In genomic region chr21:36186506-36187399, GRCh38 we compare ENCODE assay signal across 17 cellular contexts. TPM values are rescaled to one million over a fixed set of nuclear protein-coding genes. Genes with fewer than 3 reads are reported as not detected.
A peak's percentile ranks its signal among the peaks of the same experiment; 100 is the strongest.
DNase-seq lines count a peak whose midpoint lies in the region; ATAC-seq and TF ChIP-seq lines count a peak whose summit lies in the region.
"Had no signal": no experiment of that assay in that cellular context is flagged by ENCODE, and none has a peak within 500 bp of the region (broad histone marks: within the 10 kb centered on the region; RNA-seq: fewer than 3 reads in every experiment).

No MANE protein-coding gene starts in this region.

- no peak for TF ChIP-seq EP300 in stomach (IDR thresholded peaks at IDR 0.05)

- H3K27me3 ChIP-seq in HL-60 (ENCODE audit: insufficient read depth, poor library complexity, severe bottlenecking) (no peaks in the 10 kb centered on the region), stomach (no peaks in the 10 kb centered on the region)

- no peaks in the 10 kb centered on the region for H3K9me3 Mint-ChIP-seq in activated CD8-positive, alpha-beta T cell treated with anti-CD3 and anti-CD28 coated beads for 36 hours
- H3K9me3 Mint-ChIP-seq in T-helper 2 cell treated with Interferon-gamma antibody and Interleukin-4, amounts not matched to agents 5 μg/mL and 100 μg/mL, for 36 hours = no peaks in the 10 kb centered on the region
- H3K9me3 Mint-ChIP-seq: HFFc6; memory B cell; nephron; stimulated activated memory B cell treated with anti-CD40 and anti-IgM and Interleukin-4, amounts not matched to agents 10 μg/mL and 1 μg/mL and 100 μg/mL, for 72 hours had no signal

- DNase-seq in HL-60 (ENCODE audit: low read depth in 1 of 2, low spot score in 1 of 2) = peak in 1 of 2 experiments; percentile 23
- no peak for DNase-seq in activated CD8-positive, alpha-beta T cell treated with anti-CD3 and anti-CD28 coated beads for 36 hours
- no peak for DNase-seq in left colon
- DNase-seq in stomach = no peak
- no peak for DNase-seq in epidermal melanocyte (ENCODE audit: insufficient read length, low spot score)
- DNase-seq in T-helper 2 cell treated with Interferon-gamma antibody and Interleukin-4, amounts not matched to agents 5 μg/mL and 100 μg/mL, for 36 hours (ENCODE audit: low spot score) = no peak
- DNase-seq in HuH-7.5 (ENCODE audit: low spot score) = no peak
- DNase-seq: activated CD8-positive, alpha-beta memory T cell treated with anti-CD3 and anti-CD28 coated beads, Interleukin-2, amount 10 ng/mL, durations not matched to agents 7 days and 5 days; activated effector memory CD4-positive, alpha-beta T cell treated with anti-CD3 and anti-CD28 coated beads, Interleukin-2, amount 50 U/mL, for 16 hours; glutamatergic neuron; HFFc6; NCI-H1048 had no signal

- H3K36me3 ChIP-seq in stomach = peaks cover 6 to 17% (median 12%) of the 10 kb centered on the region in 4 donors
- H3K36me3 ChIP-seq: cardiac muscle cell had no signal

- 40 to 57% (median 51%) methylated on average over 11 to 18 of the region's 18 CpGs for WGBS in stomach, 5 donors

- H3K4me3 ChIP-seq in HL-60 (replicated peaks; ENCODE audit: insufficient read depth, low read length) (no peak overlapping the region), stomach (no peak overlapping the region)
- H3K4me3 ChIP-seq: cardiac muscle cell, SK-N-MC had no signal

- H3K4me3 Mint-ChIP-seq in activated CD8-positive, alpha-beta T cell treated with anti-CD3 and anti-CD28 coated beads for 36 hours = no peak overlapping the region
- no peak overlapping the region for H3K4me3 Mint-ChIP-seq in T-helper 2 cell treated with Interferon-gamma antibody and Interleukin-4, amounts not matched to agents 5 μg/mL and 100 μg/mL, for 36 hours
- H3K4me3 Mint-ChIP-seq: activated CD8-positive, alpha-beta memory T cell treated with anti-CD3 and anti-CD28 coated beads, Interleukin-2, amount 10 ng/mL, durations not matched to agents 7 days and 5 days; HFFc6; memory B cell; nephron; stimulated activated memory B cell treated with anti-CD40 and anti-IgM and Interleukin-4, amounts not matched to agents 10 μg/mL and 1 μg/mL and 100 μg/mL, for 72 hours had no signal

- TF ChIP-seq CTCF in HL-60 (IDR thresholded peaks at IDR 0.05; ENCODE audit: insufficient read depth, low read length) (no peak), stomach (IDR thresholded peaks at IDR 0.05) (no peak)
- no peak for TF ChIP-seq CTCF in activated CD8-positive, alpha-beta T cell treated with anti-CD3 and anti-CD28 coated beads for 36 hours (IDR thresholded peaks at IDR 0.05)

- H3K4me1 Mint-ChIP-seq in activated CD8-positive, alpha-beta T cell treated with anti-CD3 and anti-CD28 coated beads for 36 hours (ENCODE audit: low read depth) = peaks cover 10% of the 10 kb centered on the region
- H3K4me1 Mint-ChIP-seq in T-helper 2 cell treated with Interferon-gamma antibody and Interleukin-4, amounts not matched to agents 5 μg/mL and 100 μg/mL, for 36 hours (ENCODE audit: low read depth) = peaks cover 8% of the 10 kb centered on the region
- H3K4me1 Mint-ChIP-seq: nephron had no signal

- H3K27me3 Mint-ChIP-seq in activated CD8-positive, alpha-beta T cell treated with anti-CD3 and anti-CD28 coated beads for 36 hours = no peaks in the 10 kb centered on the region
- H3K27me3 Mint-ChIP-seq in T-helper 2 cell treated with Interferon-gamma antibody and Interleukin-4, amounts not matched to agents 5 μg/mL and 100 μg/mL, for 36 hours (ENCODE audit: low read depth) = no peaks in the 10 kb centered on the region
- H3K27me3 Mint-ChIP-seq: activated CD8-positive, alpha-beta memory T cell treated with anti-CD3 and anti-CD28 coated beads, Interleukin-2, amount 10 ng/mL, durations not matched to agents 7 days and 5 days; memory B cell; stimulated activated memory B cell treated with anti-CD40 and anti-IgM and Interleukin-4, amounts not matched to agents 10 μg/mL and 1 μg/mL and 100 μg/mL, for 72 hours had no signal

- H3K9me3 ChIP-seq in stomach = no peaks in the 10 kb centered on the region

- CTCF ChIA-PET in activated CD8-positive, alpha-beta T cell treated with anti-CD3 and anti-CD28 coated beads for 36 hours (lab: Charles Lee) = interaction anchor here (1.1 to 1.6 kb wide), 3 partner anchors 28 to 45 kb away, joined by 3 to 4 read pairs (median 4); no protein-coding TSS in a partner anchor

- no peak for TF ChIP-seq POLR2A in stomach (IDR thresholded peaks at IDR 0.05)

- intact Hi-C loops in activated CD8-positive, alpha-beta T cell treated with anti-CD3 and anti-CD28 coated beads for 36 hours (cut with micrococcal nuclease) = no loop called here
- intact Hi-C loops in left colon (cut with DNase I, micrococcal nuclease) = no loop called here
- intact Hi-C loops in stomach (cut with DNase I; ENCODE audit: low total_unique reads) = no loop called here

- H3K27ac ChIP-seq in HL-60 (replicated peaks) = peak overlapping the region; percentile 54
- H3K27ac ChIP-seq in stomach = peak overlapping the region; percentile 48 to 77 (median 65)
- H3K27ac ChIP-seq: cardiac muscle cell, SK-N-MC had no signal

- ATAC-seq in activated CD8-positive, alpha-beta T cell treated with anti-CD3 and anti-CD28 coated beads for 36 hours = no peak
- peak; percentile 37 for ATAC-seq in left colon
- ATAC-seq: activated CD8-positive, alpha-beta memory T cell treated with anti-CD3 and anti-CD28 coated beads, Interleukin-2, amount 10 ng/mL, durations not matched to agents 7 days and 5 days; stimulated activated memory B cell treated with anti-CD40 and anti-IgM and Interleukin-4, amounts not matched to agents 10 μg/mL and 1 μg/mL and 100 μg/mL, for 72 hours had no signal

- peaks cover 4% of the 10 kb centered on the region for H3K36me3 Mint-ChIP-seq in activated CD8-positive, alpha-beta T cell treated with anti-CD3 and anti-CD28 coated beads for 36 hours (ENCODE audit: low read depth)
- H3K36me3 Mint-ChIP-seq in T-helper 2 cell treated with Interferon-gamma antibody and Interleukin-4, amounts not matched to agents 5 μg/mL and 100 μg/mL, for 36 hours (ENCODE audit: low read depth) = peaks cover 6% of the 10 kb centered on the region
- H3K36me3 Mint-ChIP-seq: activated CD8-positive, alpha-beta memory T cell treated with anti-CD3 and anti-CD28 coated beads, Interleukin-2, amount 10 ng/mL, durations not matched to agents 7 days and 5 days had no signal

- POLR2A ChIA-PET in activated CD8-positive, alpha-beta T cell treated with anti-CD3 and anti-CD28 coated beads for 36 hours (lab: Charles Lee) = no interaction called here

- peak overlapping the region; percentile 13 for H3K27ac Mint-ChIP-seq in activated CD8-positive, alpha-beta T cell treated with anti-CD3 and anti-CD28 coated beads for 36 hours
- no peak overlapping the region for H3K27ac Mint-ChIP-seq in T-helper 2 cell treated with Interferon-gamma antibody and Interleukin-4, amounts not matched to agents 5 μg/mL and 100 μg/mL, for 36 hours
- H3K27ac Mint-ChIP-seq: activated CD8-positive, alpha-beta memory T cell treated with anti-CD3 and anti-CD28 coated beads, Interleukin-2, amount 10 ng/mL, durations not matched to agents 7 days and 5 days; HFFc6; memory B cell; nephron; stimulated activated memory B cell treated with anti-CD40 and anti-IgM and Interleukin-4, amounts not matched to agents 10 μg/mL and 1 μg/mL and 100 μg/mL, for 72 hours had no signal

- peaks cover 19 to 52% (median 37%) of the 10 kb centered on the region in 4 donors for H3K4me1 ChIP-seq in stomach

RNA-seq across cellular contexts. Expression of gene DOP1B, which starts 30.1 kb away (rescaled TPM):
- 10 to 100 TPM; 14.3 to 15.2 TPM for total RNA-seq in activated CD8-positive, alpha-beta T cell treated with anti-CD3 and anti-CD28 coated beads for 36 hours
- 10 to 100 TPM; 68.8 to 89.7 TPM for total RNA-seq in left colon
- total RNA-seq in stomach = 10 to 100 TPM; 33.8 to 63.2 (median 49.2) TPM
- polyA plus RNA-seq in stomach = 10 to 100 TPM in 1 of 3 donors, 1 to 10 TPM in 2; 4.1 to 16.5 (median 4.6) TPM

RNA-seq across cellular contexts. Expression of gene CBR3, which starts 51.9 kb away (rescaled TPM):
- total RNA-seq in activated CD8-positive, alpha-beta T cell treated with anti-CD3 and anti-CD28 coated beads for 36 hours = 10 to 100 TPM; 13.5 to 14.8 TPM
- total RNA-seq in left colon (1 to 10 TPM; 1.3 to 2.2 TPM), stomach (10 to 100 TPM in 1 of 5 donors, 1 to 10 TPM in 2, not detected in 2; 1.1 to 10.7 (median 4.7) TPM)
- polyA plus RNA-seq in stomach = 10 to 100 TPM in 1 of 3 donors, 1 to 10 TPM in 2; 4.4 to 32.8 (median 6.4) TPM
- total RNA-seq: cardiac muscle cell had no signal
- polyA plus RNA-seq: cardiac muscle cell had no signal
